12 cellular contexts compared by ENCODE assay signal in genomic region chr2:156526950-156527636, GRCh38.
A peak's percentile ranks its signal among the peaks of the same experiment; 100 is the strongest.
DNase-seq lines count a peak whose midpoint lies in the region; ATAC-seq and TF ChIP-seq lines count a peak whose summit lies in the region.
"Had no signal": no experiment of that assay in that cellular context is flagged by ENCODE, and none has a peak within 500 bp of the region (broad histone marks: within the 10 kb centered on the region; RNA-seq: fewer than 3 reads in every experiment).

No MANE protein-coding gene starts in this region.

- H3K36me3 Mint-ChIP-seq in activated naive CD8-positive, alpha-beta T cell treated with anti-CD3 and anti-CD28 coated beads, Interleukin-2, amount 50 U/mL, for 24 hours (ENCODE audit: low read depth): peaks cover 14% of the 10 kb centered on the region

- in situ Hi-C loops in brain microvascular endothelial cell (cut with HindIII; ENCODE audit: low pct_ligation_motif_present, low sequenced_read_pairs): no loop called here

- H3K4me1 Mint-ChIP-seq in activated naive CD8-positive, alpha-beta T cell treated with anti-CD3 and anti-CD28 coated beads, Interleukin-2, amount 50 U/mL, for 24 hours: peaks cover 14% of the 10 kb centered on the region

- H3K27ac ChIP-seq in brain microvascular endothelial cell (no peak overlapping the region), spleen (no peak overlapping the region), thyroid gland (no peak overlapping the region)
- H3K27ac ChIP-seq: uterus had no signal

- TF ChIP-seq POLR2A in spleen (IDR thresholded peaks at IDR 0.05) (no peak), thyroid gland (IDR thresholded peaks at IDR 0.05) (no peak)

- no peaks in the 10 kb centered on the region for H3K27me3 Mint-ChIP-seq in activated naive CD8-positive, alpha-beta T cell treated with anti-CD3 and anti-CD28 coated beads, Interleukin-2, amount 50 U/mL, for 24 hours

- intact Hi-C loops in spleen (cut with DNase I; ENCODE audit: low total_unique reads) (no loop called here), thyroid gland (cut with DNase I) (no loop called here)

- no peak overlapping the region for H3K4me3 Mint-ChIP-seq in activated naive CD8-positive, alpha-beta T cell treated with anti-CD3 and anti-CD28 coated beads, Interleukin-2, amount 50 U/mL, for 24 hours

- H3K36me3 ChIP-seq in brain microvascular endothelial cell (replicated peaks): no peaks in the 10 kb centered on the region
- peaks cover 0 to 23% (median 2%) of the 10 kb centered on the region in 6 donors for H3K36me3 ChIP-seq in spleen
- H3K36me3 ChIP-seq in thyroid gland: no peaks in the 10 kb centered on the region
- H3K36me3 ChIP-seq: uterus had no signal

- no peaks in the 10 kb centered on the region for H3K9me3 ChIP-seq in spleen
- no peaks in the 10 kb centered on the region for H3K9me3 ChIP-seq in thyroid gland
- H3K9me3 ChIP-seq: uterus had no signal

- H3K4me1 ChIP-seq in spleen (no peaks in the 10 kb centered on the region), thyroid gland (no peaks in the 10 kb centered on the region)
- H3K4me1 ChIP-seq: uterus had no signal

- H3K27ac Mint-ChIP-seq in activated naive CD8-positive, alpha-beta T cell treated with anti-CD3 and anti-CD28 coated beads, Interleukin-2, amount 50 U/mL, for 24 hours: peak overlapping the region; percentile 59

- H3K9me3 Mint-ChIP-seq in activated naive CD8-positive, alpha-beta T cell treated with anti-CD3 and anti-CD28 coated beads, Interleukin-2, amount 50 U/mL, for 24 hours: no peaks in the 10 kb centered on the region

- no peak overlapping the region for H3K4me3 ChIP-seq in brain microvascular endothelial cell (ENCODE audit: low read depth, low read length)
- H3K4me3 ChIP-seq in spleen: no peak overlapping the region
- H3K4me3 ChIP-seq in thyroid gland (replicated peaks in 1 of 3): no peak overlapping the region
- H3K4me3 ChIP-seq: uterus had no signal

- WGBS in spleen, 5 donors: 64 to 77% (median 75%) methylated on average over 2 of the region's 2 CpGs
- 90 to 99% methylated on average over 2 of the region's 2 CpGs for WGBS in thyroid gland, 2 donors

- H3K27me3 ChIP-seq in brain microvascular endothelial cell (replicated peaks): no peaks in the 10 kb centered on the region
- H3K27me3 ChIP-seq in spleen (replicated peaks in 1 of 7): no peaks in the 10 kb centered on the region
- H3K27me3 ChIP-seq in thyroid gland: no peaks in the 10 kb centered on the region
- H3K27me3 ChIP-seq: uterus had no signal

- no peak for DNase-seq in activated naive CD8-positive, alpha-beta T cell treated with anti-CD3 and anti-CD28 coated beads, Interleukin-2, amount 50 U/mL, for 24 hours
- DNase-seq in brain microvascular endothelial cell: no peak
- no peak for DNase-seq in spleen
- DNase-seq in NCI-H2029 treated with DMSO at 0.1 percent for 48 hours (lab: John Stamatoyannopoulos, UW): no peak
- no peak for DNase-seq in thyroid gland
- DNase-seq: Calu3, GOT3, NCI-H748 treated with DMSO at 0.1 percent for 48 hours, uterus had no signal

- TF ChIP-seq CTCF in brain microvascular endothelial cell (IDR thresholded peaks at IDR 0.05; ENCODE audit: low read depth, low read length, missing control alignments) (no peak), spleen (IDR thresholded peaks at IDR 0.05 in 8 of 11, conservative IDR thresholded peaks at IDR 0.05 in 3 of 11) (no peak), thyroid gland (IDR thresholded peaks at IDR 0.05) (no peak)

- ATAC-seq in GM18520 (IDR thresholded peaks at IDR 0.05; ENCODE audit: unreplicated experiment): peak; percentile 94
- ATAC-seq in GM21367 (IDR thresholded peaks at IDR 0.05; ENCODE audit: unreplicated experiment): peak; percentile 94
- ATAC-seq in HG03039 (IDR thresholded peaks at IDR 0.05; ENCODE audit: unreplicated experiment): peak; percentile 95
- ATAC-seq in activated naive CD8-positive, alpha-beta T cell treated with anti-CD3 and anti-CD28 coated beads, Interleukin-2, amount 50 U/mL, for 24 hours: peak; percentile 77
